Comparison of ENCODE assay signal across 10 cellular contexts in genomic region chr1:204435246-204435885, GRCh38. TPM values are rescaled to one million over a fixed set of nuclear protein-coding genes. Genes with fewer than 3 reads are reported as not detected.
DNase-seq lines count a peak whose midpoint lies in the region; ATAC-seq and TF ChIP-seq lines count a peak whose summit lies in the region.
"Had no signal": no experiment of that assay in that cellular context is flagged by ENCODE, and none has a peak within 500 bp of the region (broad histone marks: within the 10 kb centered on the region; RNA-seq: fewer than 3 reads in every experiment).

No MANE protein-coding gene starts in this region.

- peak; percentile 79 for ATAC-seq in Right ventricle myocardium inferior
- no peak for ATAC-seq in HG03045 (IDR thresholded peaks at IDR 0.05; ENCODE audit: unreplicated experiment)

- TF ChIP-seq CTCF in mammary epithelial cell (conservative IDR thresholded peaks at IDR 0.05 in 1 of 2, IDR thresholded peaks at IDR 0.05 in 1 of 2; ENCODE audit: extremely low read depth in 1 of 2, insufficient read depth in 1 of 2, low read depth in 1 of 2, low read length in 2 of 2) (no peak), liver (IDR thresholded peaks at IDR 0.05; ENCODE audit: low read depth, low read length, missing input control) (no peak), uterus (IDR thresholded peaks at IDR 0.05) (no peak)

- WGBS in mammary epithelial cell (ENCODE audit: low coverage, missing lambda C conversion rate) = 46% methylated on average over 4 of the region's 4 CpGs
- 64% methylated on average over 4 of the region's 4 CpGs for WGBS in liver

- H3K9ac ChIP-seq in mammary epithelial cell (ENCODE audit: insufficient read depth, low read length) (no peak overlapping the region), liver (ENCODE audit: low read depth in 1 of 2, low read length in 2 of 2) (no peak overlapping the region)

- peaks cover 50% of the 10 kb centered on the region for H3K4me1 ChIP-seq in mammary epithelial cell (ENCODE audit: insufficient read depth, low read length)
- H3K4me1 ChIP-seq in liver (ENCODE audit: control insufficient read depth in 4 of 4, insufficient read depth in 4 of 4, low read length in 3 of 4) = peaks cover 6 to 26% (median 21%) of the 10 kb centered on the region in 4 donors
- peaks cover 8 to 10% of the 10 kb centered on the region in 2 donors for H3K4me1 ChIP-seq in uterus

- dilution Hi-C loops in mammary epithelial cell (cut with HindIII; ENCODE audit: low sequenced_read_pairs) = no loop called here

- H3K4me3 ChIP-seq in mammary epithelial cell (replicated peaks in 1 of 3; ENCODE audit: insufficient read depth in 1 of 3, low read depth in 2 of 3, low read length in 3 of 3) = no peak overlapping the region
- H3K4me3 ChIP-seq in liver (ENCODE audit: low read depth in 1 of 3, low read length in 3 of 3) = no peak overlapping the region
- H3K4me3 ChIP-seq in uterus = no peak overlapping the region
- H3K4me3 ChIP-seq: coronary artery had no signal

- H3K36me3 ChIP-seq in mammary epithelial cell (ENCODE audit: insufficient read depth, low read length) (peaks cover 4% of the 10 kb centered on the region), liver (ENCODE audit: control insufficient read depth in 4 of 4, insufficient read depth in 3 of 4, low read depth in 1 of 4, low read length in 3 of 4) (peaks cover 2 to 14% (median 7%) of the 10 kb centered on the region in 4 donors), uterus (no peaks in the 10 kb centered on the region)

- no peaks in the 10 kb centered on the region for H3K79me2 ChIP-seq in mammary epithelial cell (ENCODE audit: insufficient read depth, low read length)

- in situ Hi-C loops in mammary epithelial cell (cut with MboI; ENCODE audit: low sequenced_read_pairs in 2 of 2) = loop anchor here (5.0 kb wide), 1 partner anchor 67 kb away; no protein-coding TSS in a partner anchor

- intact Hi-C loops in Right ventricle myocardium inferior (cut with DNase I) = no loop called here
- intact Hi-C loops in cardiac septum (cut with DNase I) = loop anchor here (10.0 kb wide), 1 partner anchor 369 kb away; no protein-coding TSS in a partner anchor
- intact Hi-C loops in mammary epithelial cell (cut with micrococcal nuclease) = no loop called here
- intact Hi-C loops in uterus (cut with DNase I; ENCODE audit: low total_unique reads) = no loop called here

- DNase-seq in Right ventricle myocardium inferior (ENCODE audit: missing footprints) (no peak), cardiac septum (ENCODE audit: low spot score) (no peak), mammary epithelial cell (peak; percentile 40), uterus (no peak), NCI-H2107 (lab: John Stamatoyannopoulos, UW) (no peak), iPS-NIHi7 (ENCODE audit: extremely low spot score) (no peak)
- DNase-seq: NCI-H510A had no signal

- peak in 1 of 2 donors; percentile 38 for TF ChIP-seq RAD21 in liver (IDR thresholded peaks at IDR 0.05)

- no peaks in the 10 kb centered on the region for H3K9me3 ChIP-seq in mammary epithelial cell (replicated peaks; ENCODE audit: insufficient read depth, low read length)
- H3K9me3 ChIP-seq in liver (ENCODE audit: control insufficient read depth in 4 of 4, low read length in 3 of 4) = no peaks in the 10 kb centered on the region
- H3K9me3 ChIP-seq in uterus = no peaks in the 10 kb centered on the region

- H3K4me2 ChIP-seq in mammary epithelial cell (ENCODE audit: insufficient read depth, low read depth, low read length) = peak overlapping the region; percentile 19

- TF ChIP-seq POLR2A in uterus (IDR thresholded peaks at IDR 0.05) = no peak

- H3K27me3 ChIP-seq in mammary epithelial cell (ENCODE audit: insufficient read depth, low read length) (no peaks in the 10 kb centered on the region), liver (ENCODE audit: control insufficient read depth in 4 of 4, insufficient read depth in 4 of 4, low read length in 3 of 4) (no peaks in the 10 kb centered on the region), uterus (no peaks in the 10 kb centered on the region)

- no TSS peak for BruUV-seq in mammary epithelial cell (replicated peaks; lab: Mats Ljungman, UMichigan)

- H3K27ac ChIP-seq in mammary epithelial cell (ENCODE audit: insufficient read depth, low read depth, low read length) = no peak overlapping the region
- peak overlapping the region; percentile 36 to 56 for H3K27ac ChIP-seq in liver (ENCODE audit: low read depth in 1 of 2, low read length in 2 of 2)
- H3K27ac ChIP-seq in uterus = peak overlapping the region; percentile 58 to 66

- CTCF ChIA-PET in mammary epithelial cell (lab: Charles Lee; ENCODE audit: low non-redundant PET) = interaction anchor here (0.7 to 1.0 kb wide), 3 partner anchors 8 to 312 kb away, joined by 3 to 7 read pairs (median 5); no protein-coding TSS in a partner anchor

- no peaks in the 10 kb centered on the region for H4K20me1 ChIP-seq in mammary epithelial cell (ENCODE audit: insufficient read depth, low read length)

- H2AFZ ChIP-seq in mammary epithelial cell (ENCODE audit: low read depth, low read length) = no peak overlapping the region

TF ChIP-seq in liver, 16 proteins besides CTCF, POLR2A, EP300 and RAD21 (continues in another document):
- TF ChIP-seq HNF4G (IDR thresholded peaks at IDR 0.05) = peak; percentile 69
- TF ChIP-seq SP1 (IDR thresholded peaks at IDR 0.05) = peak; percentile 74
- TF ChIP-seq REST (IDR thresholded peaks at IDR 0.05) = peak; percentile 81
- TF ChIP-seq TAF1 (conservative IDR thresholded peaks at IDR 0.05) = no peak
- peak; percentile 67 for TF ChIP-seq MAX (IDR thresholded peaks at IDR 0.05)
- TF ChIP-seq FOXA1 (IDR thresholded peaks at IDR 0.05) = peak; percentile 61
- no peak for TF ChIP-seq NR2F2 (IDR thresholded peaks at IDR 0.05)
- peak; percentile 91 to 95 for TF ChIP-seq HNF4A (conservative IDR thresholded peaks at IDR 0.05)
- TF ChIP-seq ZBTB33 (IDR thresholded peaks at IDR 0.05) = peak; percentile 61
- TF ChIP-seq RXRA (IDR thresholded peaks at IDR 0.05) = peak; percentile 85 to 94
- no peak for TF ChIP-seq ATF3 (IDR thresholded peaks at IDR 0.05)
- peak in 1 of 2 donors; percentile 0 for TF ChIP-seq EGR1 (IDR thresholded peaks at IDR 0.05; ENCODE audit: low read depth in 2 of 2)
- TF ChIP-seq JUND (IDR thresholded peaks at IDR 0.05) = peak; percentile 13 to 77
- peak; percentile 82 for TF ChIP-seq YY1 (IDR thresholded peaks at IDR 0.05)

RNA-seq across cellular contexts. Expression of gene PPP1R15B, which starts 23.7 kb away (rescaled TPM):
- total RNA-seq in Right ventricle myocardium inferior = 21.0 TPM
- total RNA-seq in cardiac septum = 21.2 TPM
- 10 to 100 TPM; 33.4 to 37.5 TPM for total RNA-seq in mammary epithelial cell
- polyA plus RNA-seq in mammary epithelial cell = 20.1 TPM
- 41.7 TPM for polyA minus RNA-seq in mammary epithelial cell
- 10 to 100 TPM; 36.7 to 54.0 TPM for total RNA-seq in liver
- 10 to 100 TPM; 13.0 to 15.5 TPM for polyA plus RNA-seq in liver
- 10 to 100 TPM; 20.5 to 58.9 (median 46.4) TPM for total RNA-seq in uterus

RNA-seq across cellular contexts. Expression of gene PIK3C2B, which starts 59.2 kb away (rescaled TPM):
- total RNA-seq in Right ventricle myocardium inferior (22.7 TPM), cardiac septum (28.8 TPM), mammary epithelial cell (10 to 100 TPM in 1 of 2 donors, 1 to 10 TPM in 1; 7.5 to 14.5 TPM), liver (10 to 100 TPM in 1 of 2 donors, 1 to 10 TPM in 1; 6.8 to 14.9 TPM), uterus (10 to 100 TPM in 3 of 4 donors, 1 to 10 TPM in 1; 7.4 to 81.5 (median 38.3) TPM)
- polyA plus RNA-seq in mammary epithelial cell (6.0 TPM), liver (1 to 10 TPM; 2.8 to 4.1 TPM)
- polyA minus RNA-seq in mammary epithelial cell = 9.3 TPM
